17 cellular contexts compared by ENCODE assay signal in the genomic region with DNA sequence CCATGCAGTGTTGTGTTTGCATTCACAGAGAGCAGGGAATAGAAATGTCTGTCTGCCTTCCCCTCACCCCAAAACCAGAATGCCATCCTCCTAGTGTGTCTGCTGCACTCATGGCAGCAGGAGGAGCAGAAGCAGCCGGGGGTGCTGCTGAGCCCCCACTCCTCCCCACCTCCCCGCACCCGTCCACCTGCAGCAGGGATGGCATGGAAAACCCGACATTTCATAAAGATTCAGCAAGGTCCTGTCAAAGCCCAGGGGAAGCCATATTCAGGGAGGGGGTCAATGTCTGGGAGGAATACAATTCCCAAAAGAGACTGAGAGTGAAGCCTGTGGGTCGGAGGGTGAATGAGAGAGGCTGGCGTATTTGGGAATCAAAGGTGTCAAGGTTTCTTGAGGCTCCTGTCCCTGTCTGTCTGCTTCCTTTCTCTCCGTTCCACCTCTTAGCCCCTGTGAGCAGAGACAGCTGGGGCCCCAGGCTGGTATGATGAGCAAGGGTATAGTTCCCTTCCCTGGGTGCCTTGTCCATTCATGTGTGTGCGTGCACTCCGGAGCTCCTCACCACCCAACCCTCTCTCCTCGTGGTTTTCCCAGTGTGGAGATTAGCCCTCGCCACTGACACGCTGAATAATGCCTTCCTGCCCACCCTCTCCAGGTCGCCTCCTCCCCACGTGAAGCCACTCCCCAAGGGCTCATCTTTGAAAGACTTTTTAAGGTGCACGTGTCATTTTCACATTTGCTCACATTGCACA.
DNase-seq lines count a peak whose midpoint lies in the region; ATAC-seq, FAIRE-seq and TF ChIP-seq lines count a peak whose summit lies in the region.
"Had no signal": no experiment of that assay in that cellular context is flagged by ENCODE, and none has a peak within 500 bp of the region (broad histone marks: within the 10 kb centered on the region; RNA-seq: fewer than 3 reads in every experiment).

No MANE protein-coding gene starts in this region.

- intact Hi-C loops in activated CD4-positive, alpha-beta T cell treated with anti-CD3 and anti-CD28 coated beads for 36 hours (cut with DNase I, micrococcal nuclease) = no loop called here

- H2AFZ ChIP-seq in OCI-LY3 (ENCODE audit: low read depth, low read length) (no peak overlapping the region), keratinocyte (ENCODE audit: control insufficient read depth, low read length) (peak overlapping the region; percentile 61), osteoblast (ENCODE audit: low read length) (peak overlapping the region; percentile 29)

- dilution Hi-C loops in keratinocyte (cut with MboI; ENCODE audit: extremely low pct_ligation_motif_present, low sequenced_read_pairs) = no loop called here

- peaks cover 14% of the 10 kb centered on the region for H3K27me3 Mint-ChIP-seq in activated CD4-positive, alpha-beta T cell treated with anti-CD3 and anti-CD28 coated beads for 36 hours

- no peak for DNase-seq in activated CD4-positive, alpha-beta T cell treated with anti-CD3 and anti-CD28 coated beads for 36 hours
- DNase-seq in activated CD4-positive, alpha-beta T cell treated with anti-CD3 and anti-CD28 coated beads for 48 hours = no peak
- DNase-seq in keratinocyte (ENCODE audit: low read depth, low spot score) (no peak), osteoblast (ENCODE audit: insufficient read length, low spot score, missing footprints) (no peak), hepatic stellate cell (ENCODE audit: low spot score) (no peak), activated T-cell treated with anti-CD3 and anti-CD28 coated beads for 4 hours (no peak), H54 (ENCODE audit: insufficient read length, low spot score) (no peak)
- DNase-seq: DMS153, HFFc6, NCI-H1105 treated with DMSO at 0.1 percent for 48 hours, NCI-H187, PC-3, SJCRH30 had no signal

- H3K4me3 ChIP-seq in OCI-LY3 (ENCODE audit: low read length) (no peak overlapping the region), keratinocyte (ENCODE audit: control insufficient read depth in 2 of 3, extremely low read depth in 1 of 3, insufficient read depth in 2 of 3, low read depth in 1 of 3, low read length in 3 of 3) (no peak overlapping the region), osteoblast (ENCODE audit: insufficient read depth, low read length) (no peak overlapping the region)
- H3K4me3 ChIP-seq: BLaER1 treated with 17β-estradiol and CSF1 and Interleukin-3, amounts not matched to agents 10 nM and 100 nM; SJCRH30 had no signal

- H3K27ac ChIP-seq in OCI-LY3 (ENCODE audit: low read length) (no peak overlapping the region), keratinocyte (ENCODE audit: control insufficient read depth, insufficient read depth, low read length) (no peak overlapping the region), osteoblast (ENCODE audit: low read depth, low read length) (no peak overlapping the region)
- H3K27ac ChIP-seq: BLaER1 treated with 17β-estradiol and CSF1 and Interleukin-3, amounts not matched to agents 10 nM and 100 nM; KMS-11; SJCRH30 had no signal

- H3K4me3 Mint-ChIP-seq in activated CD4-positive, alpha-beta T cell treated with anti-CD3 and anti-CD28 coated beads for 36 hours = no peak overlapping the region
- H3K4me3 Mint-ChIP-seq: HFFc6 had no signal

- H3K27me3 ChIP-seq in OCI-LY3 (ENCODE audit: low read depth, low read length) = peaks cover 30% of the 10 kb centered on the region
- H3K27me3 ChIP-seq in keratinocyte (ENCODE audit: control insufficient read depth, extremely low read depth, insufficient read depth, low read length) = peaks cover 25% of the 10 kb centered on the region
- H3K27me3 ChIP-seq in osteoblast (ENCODE audit: insufficient read depth, low read length) = peaks cover 48% of the 10 kb centered on the region
- H3K27me3 ChIP-seq: BLaER1 treated with 17β-estradiol and CSF1 and Interleukin-3, amounts not matched to agents 10 nM and 100 nM; SJCRH30 had no signal

- H3K36me3 Mint-ChIP-seq in activated CD4-positive, alpha-beta T cell treated with anti-CD3 and anti-CD28 coated beads for 36 hours (ENCODE audit: low read depth) = no peaks in the 10 kb centered on the region

- no peak overlapping the region for H3K9ac ChIP-seq in OCI-LY3 (ENCODE audit: low read length)
- H3K9ac ChIP-seq in keratinocyte (ENCODE audit: control insufficient read depth, extremely low read depth, insufficient read depth, low read length) = peak overlapping the region; percentile 20
- H3K9ac ChIP-seq: BLaER1 treated with 17β-estradiol and CSF1 and Interleukin-3, amounts not matched to agents 10 nM and 100 nM; KMS-11 had no signal

- H3K9me3 Mint-ChIP-seq in activated CD4-positive, alpha-beta T cell treated with anti-CD3 and anti-CD28 coated beads for 36 hours (ENCODE audit: low read depth) = no peaks in the 10 kb centered on the region
- H3K9me3 Mint-ChIP-seq: HFFc6 had no signal

- H3K27ac Mint-ChIP-seq in activated CD4-positive, alpha-beta T cell treated with anti-CD3 and anti-CD28 coated beads for 36 hours = no peak overlapping the region
- H3K27ac Mint-ChIP-seq: HFFc6 had no signal

- H3K4me1 Mint-ChIP-seq in activated CD4-positive, alpha-beta T cell treated with anti-CD3 and anti-CD28 coated beads for 36 hours = peaks cover 9% of the 10 kb centered on the region

- H3K9me3 ChIP-seq in OCI-LY3 (ENCODE audit: insufficient read depth, low read length) = no peaks in the 10 kb centered on the region
- H3K9me3 ChIP-seq in keratinocyte (ENCODE audit: control insufficient read depth, low read depth, low read length) = no peaks in the 10 kb centered on the region
- no peaks in the 10 kb centered on the region for H3K9me3 ChIP-seq in osteoblast (ENCODE audit: low read depth, low read length)
- H3K9me3 ChIP-seq: BLaER1 treated with 17β-estradiol and CSF1 and Interleukin-3, amounts not matched to agents 10 nM and 100 nM; SJCRH30 had no signal

- H3K79me2 ChIP-seq in OCI-LY3 (ENCODE audit: low read length) (no peaks in the 10 kb centered on the region), keratinocyte (ENCODE audit: control insufficient read depth, insufficient read depth, low read length) (no peaks in the 10 kb centered on the region), osteoblast (ENCODE audit: insufficient read depth, low read length) (no peaks in the 10 kb centered on the region)

- ATAC-seq in activated CD4-positive, alpha-beta T cell treated with anti-CD3 and anti-CD28 coated beads for 36 hours = peak; percentile 23
- ATAC-seq: PC-3 had no signal

- no peaks in the 10 kb centered on the region for H3K9me1 ChIP-seq in keratinocyte (ENCODE audit: control insufficient read depth, extremely low read depth, insufficient read depth, low read length)

- no peak for FAIRE-seq in keratinocyte (lab: Jason Lieb, UNC)
- FAIRE-seq in H54 (lab: Jason Lieb, UNC) = no peak
- FAIRE-seq: GM12892 had no signal

- TF ChIP-seq POLR2A in H54 (IDR thresholded peaks at IDR 0.05; ENCODE audit: low read depth, low read length) = no peak

- CTCF ChIA-PET in activated CD4-positive, alpha-beta T cell treated with anti-CD3 and anti-CD28 coated beads for 36 hours (lab: Charles Lee) = interaction anchor here (0.6 kb wide), 2 partner anchors 25 to 55 kb away, joined by 3 to 4 read pairs; no protein-coding TSS in a partner anchor

- no peaks in the 10 kb centered on the region for H3K36me3 ChIP-seq in OCI-LY3 (replicated peaks; ENCODE audit: low read depth, low read length)
- H3K36me3 ChIP-seq in keratinocyte (ENCODE audit: control insufficient read depth in 2 of 2, extremely low read depth in 1 of 2, insufficient read depth in 2 of 2, low read length in 2 of 2) = no peaks in the 10 kb centered on the region
- no peaks in the 10 kb centered on the region for H3K36me3 ChIP-seq in osteoblast (ENCODE audit: insufficient read depth, low read length)
- H3K36me3 ChIP-seq: BLaER1 treated with 17β-estradiol and CSF1 and Interleukin-3, amounts not matched to agents 10 nM and 100 nM; SJCRH30 had no signal

- H3K4me2 ChIP-seq in OCI-LY3 (ENCODE audit: low read length) (peak overlapping the region; percentile 13; the same call in 1 of the 2 replicates), keratinocyte (ENCODE audit: control insufficient read depth, extremely low read depth, insufficient read depth, low read depth, low read length) (peak overlapping the region; percentile 58), osteoblast (ENCODE audit: insufficient read depth, low read length) (no peak overlapping the region)
- H3K4me2 ChIP-seq: BLaER1 treated with 17β-estradiol and CSF1 and Interleukin-3, amounts not matched to agents 10 nM and 100 nM; KMS-11 had no signal

- POLR2A ChIA-PET in activated CD4-positive, alpha-beta T cell treated with anti-CD3 and anti-CD28 coated beads for 36 hours (lab: Charles Lee) = no interaction called here

- peaks cover 6% of the 10 kb centered on the region; the same call in 1 of the 2 replicates for H3K4me1 ChIP-seq in OCI-LY3 (ENCODE audit: low read length)
- H3K4me1 ChIP-seq in keratinocyte (ENCODE audit: control insufficient read depth, extremely low read depth, insufficient read depth, low read length) = peaks cover 33% of the 10 kb centered on the region
- peaks cover 6% of the 10 kb centered on the region for H3K4me1 ChIP-seq in osteoblast (ENCODE audit: insufficient read depth, low read length)
- H3K4me1 ChIP-seq: SJCRH30 had no signal

- H4K20me1 ChIP-seq in OCI-LY3 (ENCODE audit: insufficient read depth, low read length) (no peaks in the 10 kb centered on the region), keratinocyte (ENCODE audit: control insufficient read depth, extremely low read depth, insufficient read depth, low read length) (no peaks in the 10 kb centered on the region), osteoblast (ENCODE audit: insufficient read depth, low read length) (no peaks in the 10 kb centered on the region)
- H4K20me1 ChIP-seq: BLaER1 treated with 17β-estradiol and CSF1 and Interleukin-3, amounts not matched to agents 10 nM and 100 nM had no signal

- no peak for TF ChIP-seq CTCF in OCI-LY3 (IDR thresholded peaks at IDR 0.05; ENCODE audit: low read depth, low read length)
- no peak for TF ChIP-seq CTCF in keratinocyte (optimal IDR thresholded peaks at IDR 0.05 in 1 of 3, IDR thresholded peaks at IDR 0.05 in 1 of 3, conservative IDR thresholded peaks at IDR 0.05 in 1 of 3; ENCODE audit: extremely low read depth in 1 of 3, insufficient read depth in 2 of 3, low read length in 3 of 3)
- TF ChIP-seq CTCF in osteoblast (IDR thresholded peaks at IDR 0.05; ENCODE audit: extremely low read depth, low read depth, low read length) = no peak
